Comparison of ENCODE assay signal across 23 cellular contexts in genomic region chr3:117304681-117305080, GRCh38.
"Had no signal": no experiment of that assay in that cellular context is flagged by ENCODE, and none has a peak within 500 bp of the region (broad histone marks: within the 10 kb centered on the region; RNA-seq: fewer than 3 reads in every experiment).

No MANE protein-coding gene starts in this region.

- H3K36me3 ChIP-seq: adrenal gland, ascending aorta, left lung, sigmoid colon, vagina had no signal

- ATAC-seq: activated naive CD4-positive, alpha-beta T cell treated with anti-CD3 and anti-CD28 coated beads, Interleukin-2, amount 50 U/mL, for 72 hours; activated T-helper 17 cell treated with anti-CD3 and anti-CD28 coated beads, Interleukin-2, amount 50 U/mL, for 72 hours; foreskin keratinocyte; left lung; naive thymus-derived CD4-positive, alpha-beta T cell; WTC11 had no signal

- H3K27me3 ChIP-seq: adrenal gland, ascending aorta, foreskin keratinocyte, left lung, sigmoid colon, testis, vagina had no signal

- H3K4me3 ChIP-seq: adrenal gland, ascending aorta, left lung, sigmoid colon, testis, vagina had no signal

- DNase-seq: activated CD4-positive, alpha-beta T cell treated with anti-CD3 and anti-CD28 coated beads, Interleukin-2, amount 50 U/mL, for 4 hours; activated CD8-positive, alpha-beta memory T cell treated with anti-CD3 and anti-CD28 coated beads for 24 hours; activated CD8-positive, alpha-beta memory T cell treated with anti-CD3 and anti-CD28 coated beads, Interleukin-2, amount 50 U/mL, for 4 hours; activated T-cell treated with anti-CD3 and anti-CD28 coated beads, Interleukin-2, amount 50 U/mL, for 24 hours; adrenal gland; central memory CD4-positive, alpha-beta T cell; effector memory CD4-positive, alpha-beta T cell; foreskin keratinocyte; hippocampal formation; kidney glomerular epithelial cell; left lung; naive thymus-derived CD4-positive, alpha-beta T cell; retina; sigmoid colon; stimulated activated CD4-positive, alpha-beta T cell treated with anti-CD3 and anti-CD28 coated beads, Interleukin-4, amount 100 ng/mL, for 1 hour; stimulated activated naive CD4-positive, alpha-beta T cell; testis; trophoblast cell had no signal
